Comparison of ENCODE assay signal across 20 cellular contexts in genomic region chr9:21557428-21557768, GRCh38.
DNase-seq lines count a peak whose midpoint lies in the region; ATAC-seq, FAIRE-seq and TF ChIP-seq lines count a peak whose summit lies in the region.
"Had no signal": no experiment of that assay in that cellular context is flagged by ENCODE, and none has a peak within 500 bp of the region (broad histone marks: within the 10 kb centered on the region; RNA-seq: fewer than 3 reads in every experiment).

No MANE protein-coding gene starts in this region.

- no peaks in the 10 kb centered on the region for H3K36me3 ChIP-seq in brain microvascular endothelial cell (replicated peaks)
- H3K36me3 ChIP-seq: ascending aorta, left lung, upper lobe of left lung had no signal

- peak; percentile 45 for FAIRE-seq in islet of Langerhans (lab: Jason Lieb, UNC)
- FAIRE-seq: A204.1 had no signal

- H3K4me1 ChIP-seq in right cardiac atrium (ENCODE audit: control insufficient read depth, insufficient read depth, low read length), result no peaks in the 10 kb centered on the region

- peaks cover 49% of the 10 kb centered on the region for H3K4me1 Mint-ChIP-seq in activated naive CD4-positive, alpha-beta T cell treated with anti-CD3 and anti-CD28 coated beads, Interleukin-2, amount 50 U/mL, for 24 hours

- H3K4me3 Mint-ChIP-seq in activated naive CD4-positive, alpha-beta T cell treated with anti-CD3 and anti-CD28 coated beads, Interleukin-2, amount 50 U/mL, for 24 hours, result peak overlapping the region; percentile 90
- H3K4me3 Mint-ChIP-seq: activated T-helper 1 cell treated with anti-CD3 and anti-CD28 coated beads, Interleukin-12 subunit alpha, Interleukin-12 subunit beta, Interleukin-2, Interleukin-4 antibody, amounts not matched to agents 30 ng/mL and 10 ng/mL and 1 ng/mL, durations not matched to agents 14 hours and 24 hours and 36 hours had no signal

- no peak overlapping the region for H3K27ac ChIP-seq in brain microvascular endothelial cell
- no peak overlapping the region for H3K27ac ChIP-seq in right cardiac atrium (ENCODE audit: low read length)
- H3K27ac ChIP-seq: ascending aorta, left lung, upper lobe of left lung had no signal

- no peak for DNase-seq in activated naive CD4-positive, alpha-beta T cell treated with anti-CD3 and anti-CD28 coated beads, Interleukin-2, amount 50 U/mL, for 72 hours (ENCODE audit: low spot score in 2 of 2)
- no peak for DNase-seq in brain microvascular endothelial cell
- DNase-seq in right cardiac atrium, result no peak
- DNase-seq in KG1 (lab: John Stamatoyannopoulos, UW), result no peak
- DNase-seq in EL, result no peak
- DNase-seq: activated CD4-positive, alpha-beta T cell treated with anti-CD3 and anti-CD28 coated beads, Interleukin-2, amount 50 U/mL, for 1 hour; DMS 273 treated with DMSO at 0.1 percent for 48 hours; effector memory CD8-positive, alpha-beta T cell; left lung; MV-4-11; naive B cell; Right ventricle myocardium superior; stimulated activated CD4-positive, alpha-beta T cell treated with anti-CD3 and anti-CD28 coated beads, Interleukin-2, amount 100 ng/mL, for 48 hours; upper lobe of left lung had no signal

- peak overlapping the region; percentile 80 for H3K4me3 ChIP-seq in brain microvascular endothelial cell (ENCODE audit: low read depth, low read length)
- no peak overlapping the region for H3K4me3 ChIP-seq in right cardiac atrium (ENCODE audit: low read length)
- H3K4me3 ChIP-seq: ascending aorta, left lung, upper lobe of left lung had no signal

- intact Hi-C loops in right cardiac atrium (cut with DNase I), result no loop called here

- no peak for ATAC-seq in activated naive CD4-positive, alpha-beta T cell treated with anti-CD3 and anti-CD28 coated beads, Interleukin-2, amount 50 U/mL, for 72 hours
- ATAC-seq in GM19452 (IDR thresholded peaks at IDR 0.05; ENCODE audit: unreplicated experiment) (no peak), right cardiac atrium (no peak)
- ATAC-seq: effector memory CD8-positive, alpha-beta T cell; left lung had no signal

- no peaks in the 10 kb centered on the region for H3K9me3 Mint-ChIP-seq in activated naive CD4-positive, alpha-beta T cell treated with anti-CD3 and anti-CD28 coated beads, Interleukin-2, amount 50 U/mL, for 24 hours
- H3K9me3 Mint-ChIP-seq in activated naive CD4-positive, alpha-beta T cell treated with anti-CD3 and anti-CD28 coated beads, Interleukin-2, amount 50 U/mL, for 72 hours, result no peaks in the 10 kb centered on the region
- H3K9me3 Mint-ChIP-seq: activated T-helper 1 cell treated with anti-CD3 and anti-CD28 coated beads, Interleukin-12 subunit alpha, Interleukin-12 subunit beta, Interleukin-2, Interleukin-4 antibody, amounts not matched to agents 30 ng/mL and 10 ng/mL and 1 ng/mL, durations not matched to agents 14 hours and 24 hours and 36 hours; effector memory CD8-positive, alpha-beta T cell; naive B cell had no signal

- no peak for TF ChIP-seq CTCF in brain microvascular endothelial cell (IDR thresholded peaks at IDR 0.05; ENCODE audit: low read depth, low read length, missing control alignments)

- H3K36me3 Mint-ChIP-seq in activated naive CD4-positive, alpha-beta T cell treated with anti-CD3 and anti-CD28 coated beads, Interleukin-2, amount 50 U/mL, for 24 hours, result peaks cover 18% of the 10 kb centered on the region
- peaks cover 7% of the 10 kb centered on the region in 2 donors for H3K36me3 Mint-ChIP-seq in activated naive CD4-positive, alpha-beta T cell treated with anti-CD3 and anti-CD28 coated beads, Interleukin-2, amount 50 U/mL, for 72 hours
- H3K36me3 Mint-ChIP-seq: naive B cell had no signal

- H3K27ac Mint-ChIP-seq in activated naive CD4-positive, alpha-beta T cell treated with anti-CD3 and anti-CD28 coated beads, Interleukin-2, amount 50 U/mL, for 24 hours, result peak overlapping the region; percentile 83
- H3K27ac Mint-ChIP-seq in activated naive CD4-positive, alpha-beta T cell treated with anti-CD3 and anti-CD28 coated beads, Interleukin-2, amount 50 U/mL, for 72 hours, result no peak overlapping the region
- H3K27ac Mint-ChIP-seq: activated T-helper 1 cell treated with anti-CD3 and anti-CD28 coated beads, Interleukin-12 subunit alpha, Interleukin-12 subunit beta, Interleukin-2, Interleukin-4 antibody, amounts not matched to agents 30 ng/mL and 10 ng/mL and 1 ng/mL, durations not matched to agents 14 hours and 24 hours and 36 hours; effector memory CD8-positive, alpha-beta T cell; naive B cell had no signal

- H3K9me3 ChIP-seq in right cardiac atrium (ENCODE audit: control insufficient read depth, low read length), result no peaks in the 10 kb centered on the region
- H3K9me3 ChIP-seq: ascending aorta, left lung, upper lobe of left lung had no signal

- in situ Hi-C loops in brain microvascular endothelial cell (cut with HindIII; ENCODE audit: low pct_ligation_motif_present, low sequenced_read_pairs), result no loop called here

- peaks cover 3% of the 10 kb centered on the region for H3K27me3 Mint-ChIP-seq in activated naive CD4-positive, alpha-beta T cell treated with anti-CD3 and anti-CD28 coated beads, Interleukin-2, amount 50 U/mL, for 24 hours

- WGBS in right cardiac atrium, result 85% methylated on average over 1 of the region's 1 CpG

- H3K27me3 ChIP-seq in brain microvascular endothelial cell (replicated peaks) (no peaks in the 10 kb centered on the region), right cardiac atrium (ENCODE audit: control insufficient read depth, insufficient read depth) (no peaks in the 10 kb centered on the region)
